In the genomic region with DNA sequence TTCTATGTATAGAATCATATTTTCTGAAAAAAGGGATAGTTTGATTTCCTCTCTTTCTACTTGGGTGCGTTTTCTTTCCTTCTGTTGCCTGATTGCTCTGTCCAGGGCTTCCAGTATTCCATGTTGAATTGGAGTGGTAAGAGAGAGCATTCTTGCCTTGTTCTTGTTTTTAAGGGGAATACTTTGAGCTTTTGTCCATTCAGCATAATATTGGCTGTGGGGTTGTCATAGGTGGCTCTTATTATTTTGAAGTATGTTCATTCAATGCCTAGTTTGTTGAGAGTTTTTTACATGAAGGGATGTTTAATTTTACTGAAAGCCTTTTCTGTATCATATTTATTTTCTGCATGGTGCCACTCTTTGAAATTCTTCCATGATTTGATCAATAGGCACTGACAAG, we compare ENCODE assay signal across 35 cellular contexts.
"Had no signal": no experiment of that assay in that cellular context is flagged by ENCODE, and none has a peak within 500 bp of the region (broad histone marks: within the 10 kb centered on the region; RNA-seq: fewer than 3 reads in every experiment).

No MANE protein-coding gene starts in this region.

- H3K9me3 ChIP-seq: MG63 had no signal

- H3K4me3 ChIP-seq: MG63 had no signal

- H3K27me3 ChIP-seq: MG63 had no signal

- DNase-seq: Kasumi-1, MG63, MM.1S, MV-4-11, NCI-H1048, NCI-H1092, NCI-H1092 treated with DMSO at 0.1 percent for 48 hours, NCI-H1105, NCI-H1105 treated with DMSO at 0.1 percent for 48 hours, NCI-H1417, NCI-H1417 treated with DMSO at 0.1 percent for 48 hours, NCI-H1436, NCI-H1436 treated with DMSO at 0.1 percent for 48 hours, NCI-H146, NCI-H1694, NCI-H1694 treated with DMSO at 0.1 percent for 48 hours, NCI-H187, NCI-H187 treated with DMSO at 0.1 percent for 48 hours, NCI-H1930, NCI-H2029, NCI-H2029 treated with DMSO at 0.1 percent for 48 hours, NCI-H2081, NCI-H2081 treated with DMSO at 0.1 percent for 48 hours, NCI-H2107, NCI-H2171, NCI-H2171 treated with DMSO at 0.1 percent for 48 hours, NCI-H2227 treated with DMSO at 0.1 percent for 48 hours, NCI-H226, NCI-H345, NCI-H446, NCI-H446 treated with DMSO at 0.1 percent for 48 hours, NCI-H510A, NCI-H510A treated with DMSO at 0.1 percent for 48 hours, NCI-H524, NCI-H524 treated with DMSO at 0.1 percent for 48 hours had no signal

- H3K36me3 ChIP-seq: MG63 had no signal
